In genomic region chr2:173997779-173998178, GRCh38 we compare ENCODE assay signal across 14 cellular contexts. TPM values are rescaled to one million over a fixed set of nuclear protein-coding genes. Genes with fewer than 3 reads are reported as not detected.
DNase-seq lines count a peak whose midpoint lies in the region; ATAC-seq and TF ChIP-seq lines count a peak whose summit lies in the region.
"Had no signal": no experiment of that assay in that cellular context is flagged by ENCODE, and none has a peak within 500 bp of the region (broad histone marks: within the 10 kb centered on the region; RNA-seq: fewer than 3 reads in every experiment).

No MANE protein-coding gene starts in this region.

- ATAC-seq in GM18868 (IDR thresholded peaks at IDR 0.05; ENCODE audit: unreplicated experiment): no peak
- ATAC-seq: activated T-cell treated with anti-CD3 and anti-CD28 coated beads, Interleukin-2, amount 50 U/mL, for 72 hours had no signal

- H4K20me1 ChIP-seq in OCI-LY7 (ENCODE audit: insufficient read depth, low read length): no peaks in the 10 kb centered on the region

- BruUV-seq in OCI-LY7 (replicated peaks; lab: Mats Ljungman, UMichigan): no TSS peak

- H3K4me1 ChIP-seq in OCI-LY7 (ENCODE audit: insufficient read depth, low read length, poor library complexity, severe bottlenecking) (peaks cover 18% of the 10 kb centered on the region), right atrium auricular region (peaks cover 0 to 32% of the 10 kb centered on the region in 2 donors), spleen (peaks cover 0 to 39% (median 18%) of the 10 kb centered on the region in 6 donors)

- intact Hi-C loops in OCI-LY7 (cut with micrococcal nuclease; ENCODE audit: unreplicated experiment) (no loop called here), spleen (cut with DNase I; ENCODE audit: low total_unique reads) (no loop called here)

- H2AFZ ChIP-seq in OCI-LY7 (ENCODE audit: low read length): peak overlapping the region; percentile 52; the same call in 1 of the 2 replicates
- H2AFZ ChIP-seq: hepatocyte had no signal

- no peaks in the 10 kb centered on the region for H3K79me2 ChIP-seq in OCI-LY7 (ENCODE audit: insufficient read depth, low read depth, low read length)
- H3K79me2 ChIP-seq: hepatocyte had no signal

- H3K9me3 ChIP-seq in OCI-LY7 (ENCODE audit: low read length) (no peaks in the 10 kb centered on the region), right atrium auricular region (no peaks in the 10 kb centered on the region), spleen (no peaks in the 10 kb centered on the region)
- H3K9me3 ChIP-seq: ovary, Peyer's patch had no signal

- H3K36me3 ChIP-seq in OCI-LY7 (ENCODE audit: insufficient read depth, low read length): no peaks in the 10 kb centered on the region
- H3K36me3 ChIP-seq in right atrium auricular region: no peaks in the 10 kb centered on the region
- no peaks in the 10 kb centered on the region for H3K36me3 ChIP-seq in spleen
- H3K36me3 ChIP-seq: ovary, Peyer's patch had no signal

- TF ChIP-seq CTCF in HL-60 (IDR thresholded peaks at IDR 0.05; ENCODE audit: insufficient read depth, low read length) (no peak), OCI-LY7 (conservative IDR thresholded peaks at IDR 0.05; ENCODE audit: low read length) (no peak), right atrium auricular region (IDR thresholded peaks at IDR 0.05) (no peak), spleen (IDR thresholded peaks at IDR 0.05 in 8 of 11, conservative IDR thresholded peaks at IDR 0.05 in 3 of 11) (no peak)

- 46 to 66% (median 63%) methylated on average over 2 of the region's 2 CpGs for WGBS in spleen, 5 donors

- H3K27ac ChIP-seq in HL-60 (replicated peaks) (peak overlapping the region; percentile 55), OCI-LY7 (ENCODE audit: low read depth, low read length, poor library complexity, severe bottlenecking) (no peak overlapping the region), right atrium auricular region (peak overlapping the region; percentile 38 to 49), spleen (peak overlapping the region; percentile 63 to 84 (median 75))
- H3K27ac ChIP-seq: hepatocyte, ovary had no signal

- H3K9me2 ChIP-seq in OCI-LY7 (ENCODE audit: insufficient read depth, low read length): no peaks in the 10 kb centered on the region

- POLR2A ChIA-PET in OCI-LY7 (lab: Charles Lee): interaction anchor here (1.0 kb wide), 1 partner anchor 11 kb away, joined by 4 read pairs; no protein-coding TSS in a partner anchor

- peak overlapping the region; percentile 13; the same call in 1 of the 2 replicates for H3K4me2 ChIP-seq in OCI-LY7 (ENCODE audit: low read length)
- H3K4me2 ChIP-seq: hepatocyte had no signal

- H3K4me3 ChIP-seq in HL-60 (replicated peaks; ENCODE audit: insufficient read depth, low read length) (no peak overlapping the region), OCI-LY7 (ENCODE audit: low read depth, low read length, poor library complexity, severe bottlenecking) (no peak overlapping the region), right atrium auricular region (no peak overlapping the region), spleen (peak overlapping the region in 1 of 8 donors; percentile 50)
- H3K4me3 ChIP-seq: hepatocyte, ovary had no signal

- H3K27me3 ChIP-seq in HL-60 (ENCODE audit: insufficient read depth, poor library complexity, severe bottlenecking) (no peaks in the 10 kb centered on the region), right atrium auricular region (no peaks in the 10 kb centered on the region), spleen (replicated peaks in 1 of 7) (no peaks in the 10 kb centered on the region)
- H3K27me3 ChIP-seq: hepatocyte, ovary, Peyer's patch had no signal

- CTCF ChIA-PET in OCI-LY7 (lab: Charles Lee; ENCODE audit: unreplicated experiment): interaction anchor here (1.4 kb wide), 1 partner anchor 11 kb away, joined by 3 read pairs; no protein-coding TSS in a partner anchor

- DNase-seq in HL-60 (ENCODE audit: low read depth in 1 of 2, low spot score in 1 of 2) (no peak), OCI-LY7 (ENCODE audit: low spot score) (no peak), right atrium auricular region (ENCODE audit: low spot score) (no peak), spleen (no peak), NCI-H1930 (lab: John Stamatoyannopoulos, UW) (no peak), HK-2 (ENCODE audit: unreplicated experiment) (no peak), NCI-H69 (lab: John Stamatoyannopoulos, UW) (no peak)
- DNase-seq: activated CD4-positive, alpha-beta T cell treated with anti-CD3 and anti-CD28 coated beads, Interleukin-2, amount 10 ng/mL, durations not matched to agents 24 days and 14 days; activated T-cell treated with anti-CD3 and anti-CD28 coated beads, Interleukin-2, amount 50 U/mL, for 72 hours; endodermal cell had no signal

- no peak for TF ChIP-seq POLR2A in spleen (IDR thresholded peaks at IDR 0.05)

RNA-seq across cellular contexts. Expression of gene SP3, which starts 32.6 kb away (rescaled TPM):
- total RNA-seq in OCI-LY7 (2014; rRNA removed; shearing (Covaris generic)): 129 and 150 TPM in 2 replicates
- 115 and 127 TPM in 2 replicates for total RNA-seq in OCI-LY7 (2022)
- total RNA-seq in right atrium auricular region: 10 to 100 TPM; 33.2 to 45.0 TPM
- 100 to 1,000 TPM in 4 of 7 donors, 10 to 100 TPM in 3; 97.9 to 140 (median 103) TPM for total RNA-seq in spleen
- 10 to 100 TPM; 17.4 to 23.2 (median 22.8) TPM for polyA plus RNA-seq in spleen
